ENCODE assay signal across 12 cellular contexts in genomic region chrX:116317409-116317808, GRCh38.
DNase-seq lines count a peak whose midpoint lies in the region; ATAC-seq lines count a peak whose summit lies in the region.
"Had no signal": no experiment of that assay in that cellular context is flagged by ENCODE, and none has a peak within 500 bp of the region (broad histone marks: within the 10 kb centered on the region; RNA-seq: fewer than 3 reads in every experiment).

No MANE protein-coding gene starts in this region.

- ATAC-seq in GM18519 (IDR thresholded peaks at IDR 0.05; ENCODE audit: low FRiP score, unreplicated experiment) (no peak), GM19395 (IDR thresholded peaks at IDR 0.05; ENCODE audit: unreplicated experiment) (no peak), GM18907 (IDR thresholded peaks at IDR 0.05; ENCODE audit: unreplicated experiment) (no peak), HG03175 (IDR thresholded peaks at IDR 0.05; ENCODE audit: unreplicated experiment) (no peak)
- ATAC-seq: stimulated activated naive CD8-positive, alpha-beta T cell treated with anti-CD3 and anti-CD28 coated beads, Interleukin-15, amount 100 ng/mL, for 72 hours had no signal

- H3K9ac ChIP-seq in adipocyte (ENCODE audit: low read length), result no peak overlapping the region

- H3K4me3 ChIP-seq in adipocyte (ENCODE audit: low read length), result no peak overlapping the region

- DNase-seq in Kasumi-1 (lab: John Stamatoyannopoulos, UW) (peak; percentile 0 to 14), adipocyte (ENCODE audit: low read depth) (peak; percentile 53), head of caudate nucleus (peak in 37 of 42 donors; percentile 1 to 59 (median 28)), pons (ENCODE audit: low spot score) (peak; percentile 47)
- DNase-seq: effector CD4-positive, alpha-beta T cell; NCI-H510A treated with DMSO at 0.1 percent for 48 hours; stimulated activated CD4-positive, alpha-beta T cell treated with anti-CD3 and anti-CD28 coated beads, Interleukin-15, amount 100 ng/mL, for 24 hours; stimulated activated naive CD8-positive, alpha-beta T cell treated with anti-CD3 and anti-CD28 coated beads, Interleukin-15, amount 100 ng/mL, for 72 hours had no signal

- intact Hi-C loops in head of caudate nucleus (cut with DNase I), result no loop called here

- no peaks in the 10 kb centered on the region for H3K4me1 ChIP-seq in adipocyte (ENCODE audit: control insufficient read depth, insufficient read depth, low read length)

- H3K27me3 ChIP-seq in adipocyte (replicated peaks; ENCODE audit: control insufficient read depth, insufficient read depth, low read length), result no peaks in the 10 kb centered on the region

- H3K9me3 ChIP-seq in adipocyte (ENCODE audit: control insufficient read depth, low read length), result no peaks in the 10 kb centered on the region

- H3K36me3 ChIP-seq in adipocyte (ENCODE audit: control insufficient read depth, insufficient read depth, low read length, severe bottlenecking), result no peaks in the 10 kb centered on the region
